1 cellular context compared by ENCODE assay signal in the genomic region with DNA sequence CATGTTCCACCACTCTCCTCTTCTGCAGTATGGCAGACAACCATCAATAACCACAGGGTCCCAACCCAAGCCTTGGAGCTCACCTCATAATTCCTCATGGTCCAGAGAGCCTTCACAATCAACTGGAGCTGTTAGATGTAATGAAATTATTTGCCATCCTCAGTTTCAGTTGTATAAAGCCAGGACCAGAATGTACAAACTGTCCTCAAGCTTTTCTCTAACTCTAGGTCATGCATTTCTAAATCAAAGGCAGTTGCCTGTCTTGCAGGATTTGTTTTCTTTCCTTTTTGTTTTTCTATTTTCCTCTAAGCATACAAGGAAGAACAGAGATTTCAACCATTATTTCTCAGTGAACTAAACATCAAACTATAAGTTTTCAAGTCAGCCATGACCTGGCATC.
TF ChIP-seq lines count a peak whose summit lies in the region.

No MANE protein-coding gene starts in this region.

TF ChIP-seq in SK-N-SH, 30 proteins besides CTCF, POLR2A, EP300 and RAD21 (continued from another document):
- no peak for TF ChIP-seq USF1 (IDR thresholded peaks at IDR 0.05; ENCODE audit: borderline replicate concordance, low read depth)
- TF ChIP-seq SMC3 (IDR thresholded peaks at IDR 0.05; ENCODE audit: low read depth, low read length) = no peak
- TF ChIP-seq NRF1 (IDR thresholded peaks at IDR 0.05; ENCODE audit: low read depth, low read length) = no peak
- no peak for TF ChIP-seq GABPA (IDR thresholded peaks at IDR 0.05; ENCODE audit: low read depth)
- TF ChIP-seq, protein P1, sequence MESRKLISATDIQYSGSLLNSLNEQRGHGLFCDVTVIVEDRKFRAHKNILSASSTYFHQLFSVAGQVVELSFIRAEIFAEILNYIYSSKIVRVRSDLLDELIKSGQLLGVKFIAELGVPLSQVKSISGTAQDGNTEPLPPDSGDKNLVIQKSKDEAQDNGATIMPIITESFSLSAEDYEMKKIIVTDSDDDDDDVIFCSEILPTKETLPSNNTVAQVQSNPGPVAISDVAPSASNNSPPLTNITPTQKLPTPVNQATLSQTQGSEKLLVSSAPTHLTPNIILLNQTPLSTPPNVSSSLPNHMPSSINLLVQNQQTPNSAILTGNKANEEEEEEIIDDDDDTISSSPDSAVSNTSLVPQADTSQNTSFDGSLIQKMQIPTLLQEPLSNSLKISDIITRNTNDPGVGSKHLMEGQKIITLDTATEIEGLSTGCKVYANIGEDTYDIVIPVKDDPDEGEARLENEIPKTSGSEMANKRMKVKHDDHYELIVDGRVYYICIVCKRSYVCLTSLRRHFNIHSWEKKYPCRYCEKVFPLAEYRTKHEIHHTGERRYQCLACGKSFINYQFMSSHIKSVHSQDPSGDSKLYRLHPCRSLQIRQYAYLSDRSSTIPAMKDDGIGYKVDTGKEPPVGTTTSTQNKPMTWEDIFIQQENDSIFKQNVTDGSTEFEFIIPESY (IDR thresholded peaks at IDR 0.05; ENCODE audit: borderline replicate concordance, low read depth) = no peak
- TF ChIP-seq, protein P2, sequence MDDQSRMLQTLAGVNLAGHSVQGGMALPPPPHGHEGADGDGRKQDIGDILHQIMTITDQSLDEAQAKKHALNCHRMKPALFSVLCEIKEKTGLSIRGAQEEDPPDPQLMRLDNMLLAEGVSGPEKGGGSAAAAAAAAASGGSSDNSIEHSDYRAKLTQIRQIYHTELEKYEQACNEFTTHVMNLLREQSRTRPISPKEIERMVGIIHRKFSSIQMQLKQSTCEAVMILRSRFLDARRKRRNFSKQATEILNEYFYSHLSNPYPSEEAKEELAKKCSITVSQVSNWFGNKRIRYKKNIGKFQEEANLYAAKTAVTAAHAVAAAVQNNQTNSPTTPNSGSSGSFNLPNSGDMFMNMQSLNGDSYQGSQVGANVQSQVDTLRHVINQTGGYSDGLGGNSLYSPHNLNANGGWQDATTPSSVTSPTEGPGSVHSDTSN (IDR thresholded peaks at IDR 0.05) = no peak
- TF ChIP-seq, protein P3, sequence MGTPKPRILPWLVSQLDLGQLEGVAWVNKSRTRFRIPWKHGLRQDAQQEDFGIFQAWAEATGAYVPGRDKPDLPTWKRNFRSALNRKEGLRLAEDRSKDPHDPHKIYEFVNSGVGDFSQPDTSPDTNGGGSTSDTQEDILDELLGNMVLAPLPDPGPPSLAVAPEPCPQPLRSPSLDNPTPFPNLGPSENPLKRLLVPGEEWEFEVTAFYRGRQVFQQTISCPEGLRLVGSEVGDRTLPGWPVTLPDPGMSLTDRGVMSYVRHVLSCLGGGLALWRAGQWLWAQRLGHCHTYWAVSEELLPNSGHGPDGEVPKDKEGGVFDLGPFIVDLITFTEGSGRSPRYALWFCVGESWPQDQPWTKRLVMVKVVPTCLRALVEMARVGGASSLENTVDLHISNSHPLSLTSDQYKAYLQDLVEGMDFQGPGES (IDR thresholded peaks at IDR 0.05; ENCODE audit: low read depth, low read length) = no peak
- no peak for TF ChIP-seq JUND (IDR thresholded peaks at IDR 0.05)
- TF ChIP-seq ELF1 (IDR thresholded peaks at IDR 0.05) = no peak
- no peak for TF ChIP-seq TEAD4 (IDR thresholded peaks at IDR 0.05; ENCODE audit: borderline replicate concordance, insufficient read depth)
- TF ChIP-seq POLR2AphosphoS5 (IDR thresholded peaks at IDR 0.05; ENCODE audit: low read depth, low read length) = no peak
- TF ChIP-seq SIN3A (IDR thresholded peaks at IDR 0.05; ENCODE audit: borderline replicate concordance, low read depth, low read length) = no peak
